Comparison of ENCODE assay signal across 8 cellular contexts in genomic region chr11:65961267-65962135, GRCh38. TPM values are rescaled to one million over a fixed set of nuclear protein-coding genes. Genes with fewer than 3 reads are reported as not detected.
A peak's percentile ranks its signal among the peaks of the same experiment; 100 is the strongest.
DNase-seq lines count a peak whose midpoint lies in the region; ATAC-seq and TF ChIP-seq lines count a peak whose summit lies in the region.

SART1 (plus strand) TSS chr11:65961734; CDS start chr11:65961781, 47 bp downstream.

- H3F3A ChIP-seq in Loucy (ENCODE audit: low read depth), result no peaks in the 10 kb centered on the region

- peak within 1 kb of the TSS; percentile 94 for H3K4me3 Mint-ChIP-seq in activated T-helper 17 cell treated with anti-CD3 and anti-CD28 coated beads, Interleukin-2, amount 50 U/mL, for 72 hours
- peak within 1 kb of the TSS; percentile 92 to 99 (median 98) for H3K4me3 Mint-ChIP-seq in naive B cell
- peak within 1 kb of the TSS; percentile 89 for H3K4me3 Mint-ChIP-seq in stimulated activated effector memory CD8-positive, alpha-beta T cell treated with anti-CD3 and anti-CD28 coated beads, Interleukin-12 subunit alpha, Interleukin-12 subunit beta, amount 100 ng/mL, for 72 hours

- H3K27ac Mint-ChIP-seq in activated T-helper 17 cell treated with anti-CD3 and anti-CD28 coated beads, Interleukin-2, amount 50 U/mL, for 72 hours, result peak within 1 kb of the TSS; percentile 90
- H3K27ac Mint-ChIP-seq in naive B cell, result peak within 1 kb of the TSS; percentile 98 to 99 (median 99)
- peak within 1 kb of the TSS; percentile 98 for H3K27ac Mint-ChIP-seq in stimulated activated effector memory CD8-positive, alpha-beta T cell treated with anti-CD3 and anti-CD28 coated beads, Interleukin-12 subunit alpha, Interleukin-12 subunit beta, amount 100 ng/mL, for 72 hours

- H3K4me1 Mint-ChIP-seq in activated T-helper 17 cell treated with anti-CD3 and anti-CD28 coated beads, Interleukin-2, amount 50 U/mL, for 72 hours, result peaks cover 17% of the 10 kb centered on the region
- H3K4me1 Mint-ChIP-seq in naive B cell, result peaks cover 58 to 63% (median 62%) of the 10 kb centered on the region in 3 donors
- H3K4me1 Mint-ChIP-seq in stimulated activated effector memory CD8-positive, alpha-beta T cell treated with anti-CD3 and anti-CD28 coated beads, Interleukin-12 subunit alpha, Interleukin-12 subunit beta, amount 100 ng/mL, for 72 hours, result peaks cover 58% of the 10 kb centered on the region

- peak within 1 kb of the TSS; percentile 45 for H3K27ac ChIP-seq in RWPE2 (ENCODE audit: poor library complexity, severe bottlenecking)

- peaks cover 50% of the 10 kb centered on the region for H3K36me3 Mint-ChIP-seq in activated T-helper 17 cell treated with anti-CD3 and anti-CD28 coated beads, Interleukin-2, amount 50 U/mL, for 72 hours (ENCODE audit: low read depth)
- H3K36me3 Mint-ChIP-seq in naive B cell, result peaks cover 0 to 37% of the 10 kb centered on the region in 2 donors
- peaks cover 53% of the 10 kb centered on the region for H3K36me3 Mint-ChIP-seq in stimulated activated effector memory CD8-positive, alpha-beta T cell treated with anti-CD3 and anti-CD28 coated beads, Interleukin-12 subunit alpha, Interleukin-12 subunit beta, amount 100 ng/mL, for 72 hours

- no peaks in the 10 kb centered on the region for H3K9me3 ChIP-seq in Loucy (ENCODE audit: insufficient read depth, low read depth, low read length)
- H3K9me3 ChIP-seq in RWPE2 (ENCODE audit: severe bottlenecking), result no peaks in the 10 kb centered on the region

- H3K27me3 ChIP-seq in Loucy (ENCODE audit: insufficient read depth, low read length, poor library complexity, severe bottlenecking) (no peaks in the 10 kb centered on the region), RWPE2 (ENCODE audit: insufficient read depth, poor library complexity, severe bottlenecking) (no peaks in the 10 kb centered on the region)

- H2AFZ ChIP-seq in Loucy (ENCODE audit: low read length), result peak within 1 kb of the TSS; percentile 72

- H3K9me3 Mint-ChIP-seq in activated T-helper 17 cell treated with anti-CD3 and anti-CD28 coated beads, Interleukin-2, amount 50 U/mL, for 72 hours, result no peaks in the 10 kb centered on the region
- no peaks in the 10 kb centered on the region for H3K9me3 Mint-ChIP-seq in naive B cell
- no peaks in the 10 kb centered on the region for H3K9me3 Mint-ChIP-seq in stimulated activated effector memory CD8-positive, alpha-beta T cell treated with anti-CD3 and anti-CD28 coated beads, Interleukin-12 subunit alpha, Interleukin-12 subunit beta, amount 100 ng/mL, for 72 hours

- peak; percentile 99 for DNase-seq in Daoy (ENCODE audit: low read depth)
- DNase-seq in GOT3 (lab: John Stamatoyannopoulos, UW), result peak; percentile 46
- DNase-seq in RWPE2 (ENCODE audit: low spot score), result peak; percentile 97
- peak; percentile 96 for DNase-seq in fibroblast of gingiva (ENCODE audit: low read depth)
- DNase-seq in naive B cell, result peak; percentile 93
- peak; percentile 82 to 97 for DNase-seq in stimulated activated effector memory CD8-positive, alpha-beta T cell treated with anti-CD3 and anti-CD28 coated beads, Interleukin-12 subunit alpha, Interleukin-12 subunit beta, amount 100 ng/mL, for 72 hours (ENCODE audit: low spot score in 2 of 2)

- ATAC-seq in RWPE2 (ENCODE audit: low read depth), result peak; percentile 93
- ATAC-seq in activated T-helper 17 cell treated with anti-CD3 and anti-CD28 coated beads, Interleukin-2, amount 50 U/mL, for 72 hours (replicated peaks), result peak; percentile 93
- ATAC-seq in naive B cell (ENCODE audit: low read depth in 2 of 2), result peak; percentile 82 to 87
- peak; percentile 96 for ATAC-seq in stimulated activated effector memory CD8-positive, alpha-beta T cell treated with anti-CD3 and anti-CD28 coated beads, Interleukin-12 subunit alpha, Interleukin-12 subunit beta, amount 100 ng/mL, for 72 hours

- H3K9ac ChIP-seq in Loucy (ENCODE audit: low read depth, low read length, poor library complexity, severe bottlenecking), result peak within 1 kb of the TSS; percentile 90

- peaks cover 25% of the 10 kb centered on the region; the same call in 1 of the 2 replicates for H3K36me3 ChIP-seq in Loucy (ENCODE audit: insufficient read depth, low read length)
- peaks cover 29% of the 10 kb centered on the region for H3K36me3 ChIP-seq in RWPE2 (ENCODE audit: low read depth)

- H4K20me1 ChIP-seq in Loucy (ENCODE audit: insufficient read depth, low read length, poor library complexity, severe bottlenecking), result peaks cover 26% of the 10 kb centered on the region

- H3K4me2 ChIP-seq in Loucy (ENCODE audit: low read depth, low read length, poor library complexity, severe bottlenecking), result peak within 1 kb of the TSS; percentile 100

- peak within 1 kb of the TSS; percentile 82 for H3K4me3 ChIP-seq in Loucy (ENCODE audit: low read length, poor library complexity, severe bottlenecking)
- peak within 1 kb of the TSS; percentile 91 for H3K4me3 ChIP-seq in RWPE2 (ENCODE audit: severe bottlenecking)

- no peak for TF ChIP-seq CTCF in Loucy (conservative IDR thresholded peaks at IDR 0.05; ENCODE audit: low read length)
- TF ChIP-seq CTCF in RWPE2 (IDR thresholded peaks at IDR 0.05; ENCODE audit: poor library complexity, severe bottlenecking), result no peak

- no peaks in the 10 kb centered on the region for H3K27me3 Mint-ChIP-seq in activated T-helper 17 cell treated with anti-CD3 and anti-CD28 coated beads, Interleukin-2, amount 50 U/mL, for 72 hours
- H3K27me3 Mint-ChIP-seq in naive B cell, result no peaks in the 10 kb centered on the region

- peaks cover 41% of the 10 kb centered on the region for H3K79me2 ChIP-seq in Loucy (ENCODE audit: insufficient read depth, low read length)

- no peaks in the 10 kb centered on the region for H3K9me2 ChIP-seq in Loucy (replicated peaks; ENCODE audit: low read depth, low read length)

- H3K4me1 ChIP-seq in Loucy (ENCODE audit: insufficient read depth, low read length, poor library complexity, severe bottlenecking) (peaks cover 23% of the 10 kb centered on the region), RWPE2 (ENCODE audit: insufficient read depth, poor library complexity, severe bottlenecking) (peaks cover 6% of the 10 kb centered on the region)

RNA-seq across cellular contexts. Expression of gene SART1, which starts in this region (rescaled TPM):
- 67.4 and 84.6 TPM in 2 replicates for total RNA-seq in Daoy (2014; rRNA removed; shearing (Covaris generic))
- total RNA-seq in activated T-helper 17 cell treated with anti-CD3 and anti-CD28 coated beads, Interleukin-2, amount 50 U/mL, for 72 hours, result 10 to 100 TPM; 44.7 to 51.3 TPM
- 10 to 100 TPM; 13.9 to 39.7 (median 18.3) TPM for polyA plus RNA-seq in naive B cell (ENCODE audit: low read depth in 6 of 6)

Comparison
In these comparisons a context has a peak if more than half of its experiments do, and no peak if none do; other contexts are left out.
1. Peak in every context shown above with its lines: DNase-seq, ATAC-seq, H3K4me3 ChIP-seq and H3K27ac ChIP-seq.
2. DNase-seq: peak in every context shown above with its lines; median percentile 99 in Daoy; 97 in RWPE2; 96 in fibroblast of gingiva; 93 in naive B cell; 90 in stimulated activated effector memory CD8-positive, alpha-beta T cell treated with anti-CD3 and anti-CD28 coated beads, Interleukin-12 subunit alpha, Interleukin-12 subunit beta, amount 100 ng/mL, for 72 hours; 46 in GOT3.